7 cellular contexts compared by ENCODE assay signal in genomic region chr1:183678819-183679218, GRCh38. TPM values are rescaled to one million over a fixed set of nuclear protein-coding genes. Genes with fewer than 3 reads are reported as not detected.
"Had no signal": no experiment of that assay in that cellular context is flagged by ENCODE, and none has a peak within 500 bp of the region (broad histone marks: within the 10 kb centered on the region; RNA-seq: fewer than 3 reads in every experiment).

No MANE protein-coding gene starts in this region.

- DNase-seq: IMR-90 had no signal

- H3K4me3 ChIP-seq: K562 had no signal

- ATAC-seq: HepG2, K562 had no signal

- H3K27ac ChIP-seq: HL-60 had no signal

RNA-seq across cellular contexts. Expression of gene APOBEC4, which starts 25.7 kb away (rescaled TPM):
- total RNA-seq: HepG2, HT-29, HT1080, IMR-90, K562 had no signal
- polyA plus RNA-seq: HepG2, IgD-negative memory B cell, IMR-90, K562 had no signal
